7 cellular contexts compared by ENCODE assay signal in genomic region chr2:97827013-97827412, GRCh38.
DNase-seq lines count a peak whose midpoint lies in the region; ATAC-seq and TF ChIP-seq lines count a peak whose summit lies in the region.
"Not testable (repeated sequence)": the region's sequence is repeated elsewhere in the genome, so short reads cannot be mapped to it uniquely, and the experiment has no call there.

No MANE protein-coding gene starts in this region.

- H3K4me3 Mint-ChIP-seq in activated CD4-positive, alpha-beta T cell treated with anti-CD3 and anti-CD28 coated beads, Interleukin-2, amount 10 ng/mL, durations not matched to agents 24 days and 14 days; endodermal cell; neural progenitor cell; stimulated activated memory B cell treated with anti-CD40 and anti-IgM and Interleukin-4, amounts not matched to agents 10 μg/mL and 1 μg/mL and 100 μg/mL, for 72 hours: not testable (repeated sequence)
- peak overlapping the region in 2 of 8 donors; percentile 2 to 77 for H3K4me3 Mint-ChIP-seq in naive B cell

- not testable (repeated sequence) for ATAC-seq in naive B cell (ENCODE audit: low read depth in 2 of 2); stimulated activated memory B cell treated with anti-CD40 and anti-IgM and Interleukin-4, amounts not matched to agents 10 μg/mL and 1 μg/mL and 100 μg/mL, for 72 hours

- peaks cover 7 to 33% (median 23%) of the 10 kb centered on the region in 10 experiments for H3K4me1 ChIP-seq in BLaER1 treated with 17β-estradiol and CSF1 and Interleukin-3, amounts not matched to agents 10 nM and 100 nM
- H3K4me1 ChIP-seq in OCI-LY3 (ENCODE audit: low read length), result peaks cover 18% of the 10 kb centered on the region
- not testable (repeated sequence) for H3K4me1 ChIP-seq in endodermal cell (ENCODE audit: control insufficient read depth, insufficient read depth, low read length); neural progenitor cell

- H3K4me3 ChIP-seq in BLaER1 treated with 17β-estradiol and CSF1 and Interleukin-3, amounts not matched to agents 10 nM and 100 nM; OCI-LY3 (ENCODE audit: low read length); endodermal cell (ENCODE audit: low read length); neural progenitor cell: not testable (repeated sequence)

- not testable (repeated sequence) for H3K27me3 Mint-ChIP-seq in activated CD4-positive, alpha-beta T cell treated with anti-CD3 and anti-CD28 coated beads, Interleukin-2, amount 10 ng/mL, durations not matched to agents 24 days and 14 days; endodermal cell (ENCODE audit: insufficient read depth); naive B cell; neural progenitor cell (ENCODE audit: insufficient read depth, low read depth); stimulated activated memory B cell treated with anti-CD40 and anti-IgM and Interleukin-4, amounts not matched to agents 10 μg/mL and 1 μg/mL and 100 μg/mL, for 72 hours

- peaks cover 25% of the 10 kb centered on the region for H3K36me3 Mint-ChIP-seq in activated CD4-positive, alpha-beta T cell treated with anti-CD3 and anti-CD28 coated beads, Interleukin-2, amount 10 ng/mL, durations not matched to agents 24 days and 14 days (ENCODE audit: low read depth)
- H3K36me3 Mint-ChIP-seq in endodermal cell (ENCODE audit: low read depth) (peaks cover 24% of the 10 kb centered on the region), naive B cell (peaks cover 30 to 35% of the 10 kb centered on the region in 2 donors), neural progenitor cell (peaks cover 17% of the 10 kb centered on the region)
- H3K36me3 Mint-ChIP-seq in stimulated activated memory B cell treated with anti-CD40 and anti-IgM and Interleukin-4, amounts not matched to agents 10 μg/mL and 1 μg/mL and 100 μg/mL, for 72 hours, result peaks cover 63% of the 10 kb centered on the region

- H3K4me2 ChIP-seq in BLaER1 treated with 17β-estradiol and CSF1 and Interleukin-3, amounts not matched to agents 10 nM and 100 nM, result peak overlapping the region in 8 of 11 experiments; percentile 10 to 70 (median 44); a peak in 9 of 22 replicates
- not testable (repeated sequence) for H3K4me2 ChIP-seq in OCI-LY3 (ENCODE audit: low read length)
- peak overlapping the region; percentile 6 for H3K4me2 ChIP-seq in neural progenitor cell

- not testable (repeated sequence) for H3K4me1 Mint-ChIP-seq in activated CD4-positive, alpha-beta T cell treated with anti-CD3 and anti-CD28 coated beads, Interleukin-2, amount 10 ng/mL, durations not matched to agents 24 days and 14 days; neural progenitor cell
- H3K4me1 Mint-ChIP-seq in endodermal cell, result peaks cover 54% of the 10 kb centered on the region
- H3K4me1 Mint-ChIP-seq in naive B cell, result peaks cover 16 to 32% (median 26%) of the 10 kb centered on the region in 3 donors
- peaks cover 28% of the 10 kb centered on the region for H3K4me1 Mint-ChIP-seq in stimulated activated memory B cell treated with anti-CD40 and anti-IgM and Interleukin-4, amounts not matched to agents 10 μg/mL and 1 μg/mL and 100 μg/mL, for 72 hours

- H3K9me3 Mint-ChIP-seq in activated CD4-positive, alpha-beta T cell treated with anti-CD3 and anti-CD28 coated beads, Interleukin-2, amount 10 ng/mL, durations not matched to agents 24 days and 14 days; endodermal cell; naive B cell; neural progenitor cell; stimulated activated memory B cell treated with anti-CD40 and anti-IgM and Interleukin-4, amounts not matched to agents 10 μg/mL and 1 μg/mL and 100 μg/mL, for 72 hours: not testable (repeated sequence)

- not testable (repeated sequence) for TF ChIP-seq CTCF in OCI-LY3 (IDR thresholded peaks at IDR 0.05; ENCODE audit: low read depth, low read length); endodermal cell (conservative IDR thresholded peaks at IDR 0.05); neural progenitor cell (IDR thresholded peaks at IDR 0.05)

- not testable (repeated sequence) for H4K20me1 ChIP-seq in BLaER1 treated with 17β-estradiol and CSF1 and Interleukin-3, amounts not matched to agents 10 nM and 100 nM; OCI-LY3 (ENCODE audit: insufficient read depth, low read length); neural progenitor cell (ENCODE audit: low read depth)

- not testable (repeated sequence) for H3K27me3 ChIP-seq in BLaER1 treated with 17β-estradiol and CSF1 and Interleukin-3, amounts not matched to agents 10 nM and 100 nM; OCI-LY3 (ENCODE audit: low read depth, low read length); endodermal cell (ENCODE audit: control insufficient read depth, insufficient read depth, low read length, poor library complexity, severe bottlenecking); neural progenitor cell

- not testable (repeated sequence) for H2AFZ ChIP-seq in OCI-LY3 (ENCODE audit: low read depth, low read length); neural progenitor cell (replicated peaks)

- H3K9me3 ChIP-seq in BLaER1 treated with 17β-estradiol and CSF1 and Interleukin-3, amounts not matched to agents 10 nM and 100 nM (replicated peaks in 1 of 11), result peaks cover 6 to 36% (median 22%) of the 10 kb centered on the region in 11 experiments; a peak in 21 of 22 replicates
- H3K9me3 ChIP-seq in OCI-LY3 (ENCODE audit: insufficient read depth, low read length); endodermal cell (ENCODE audit: control insufficient read depth, low read length); neural progenitor cell (ENCODE audit: low read depth): not testable (repeated sequence)

- H3F3A ChIP-seq in neural progenitor cell (ENCODE audit: low read depth), result not testable (repeated sequence)

- DNase-seq in activated CD4-positive, alpha-beta T cell treated with anti-CD3 and anti-CD28 coated beads, Interleukin-2, amount 10 ng/mL, durations not matched to agents 24 days and 14 days, result peak; percentile 23
- DNase-seq in endodermal cell; naive B cell; neural progenitor cell (ENCODE audit: low spot score): not testable (repeated sequence)

- 93 to 98% methylated on average over 14 to 19 of the region's 19 CpGs for WGBS in endodermal cell (ENCODE audit: insufficient coverage in 1 of 2, insufficient read length in 1 of 2), 2 experiments

- intact Hi-C loops in activated CD4-positive, alpha-beta T cell treated with anti-CD3 and anti-CD28 coated beads, Interleukin-2, amount 10 ng/mL, durations not matched to agents 24 days and 14 days (cut with micrococcal nuclease), result not testable (repeated sequence)

- peak overlapping the region in 4 of 11 experiments; percentile 11 to 32 (median 24); a peak in 5 of 22 replicates for H3K27ac ChIP-seq in BLaER1 treated with 17β-estradiol and CSF1 and Interleukin-3, amounts not matched to agents 10 nM and 100 nM
- H3K27ac ChIP-seq in OCI-LY3 (ENCODE audit: low read length), result peak overlapping the region; percentile 57
- H3K27ac ChIP-seq in endodermal cell (ENCODE audit: low read depth, low read length); neural progenitor cell: not testable (repeated sequence)

- not testable (repeated sequence) for H3K79me2 ChIP-seq in OCI-LY3 (ENCODE audit: low read length); neural progenitor cell (ENCODE audit: low read depth)

- H3K27ac Mint-ChIP-seq in activated CD4-positive, alpha-beta T cell treated with anti-CD3 and anti-CD28 coated beads, Interleukin-2, amount 10 ng/mL, durations not matched to agents 24 days and 14 days; neural progenitor cell: not testable (repeated sequence)
- H3K27ac Mint-ChIP-seq in endodermal cell (peak overlapping the region; percentile 26), naive B cell (peak overlapping the region in 5 of 6 donors; percentile 5 to 83 (median 65))
- peak overlapping the region; percentile 61 for H3K27ac Mint-ChIP-seq in stimulated activated memory B cell treated with anti-CD40 and anti-IgM and Interleukin-4, amounts not matched to agents 10 μg/mL and 1 μg/mL and 100 μg/mL, for 72 hours

- not testable (repeated sequence) for H3K9ac ChIP-seq in BLaER1 treated with 17β-estradiol and CSF1 and Interleukin-3, amounts not matched to agents 10 nM and 100 nM; OCI-LY3 (ENCODE audit: low read length); endodermal cell (ENCODE audit: extremely low read depth, low read length, poor library complexity, severe bottlenecking); neural progenitor cell

- H3K36me3 ChIP-seq in BLaER1 treated with 17β-estradiol and CSF1 and Interleukin-3, amounts not matched to agents 10 nM and 100 nM, result peaks cover 40 to 80% (median 56%) of the 10 kb centered on the region in 11 experiments
- H3K36me3 ChIP-seq in OCI-LY3 (replicated peaks; ENCODE audit: low read depth, low read length); neural progenitor cell: not testable (repeated sequence)
- H3K36me3 ChIP-seq in endodermal cell (ENCODE audit: control insufficient read depth, insufficient read depth, low read length), result peaks cover 36% of the 10 kb centered on the region
